Comparison of ENCODE assay signal across 11 cellular contexts in genomic region chr2:120558892-120559291, GRCh38.
"Had no signal": no experiment of that assay in that cellular context is flagged by ENCODE, and none has a peak within 500 bp of the region (broad histone marks: within the 10 kb centered on the region; RNA-seq: fewer than 3 reads in every experiment).

No MANE protein-coding gene starts in this region.

- H3K36me3 ChIP-seq: esophagus muscularis mucosa, pancreas, tibial artery, vagina had no signal

- H3K27ac Mint-ChIP-seq: activated naive CD4-positive, alpha-beta T cell treated with anti-CD3 and anti-CD28 coated beads, Interleukin-2, amount 50 U/mL, for 72 hours; activated T-cell treated with anti-CD3 and anti-CD28 coated beads, Interleukin-2, amount 50 U/mL, for 24 hours; nephron progenitor cell had no signal

- H3K4me3 ChIP-seq: esophagus muscularis mucosa, pancreas, skin epidermis, tibial artery, vagina had no signal

- H3K9me3 ChIP-seq: esophagus muscularis mucosa, pancreas, tibial artery, vagina had no signal

- H3K36me3 Mint-ChIP-seq: activated naive CD4-positive, alpha-beta T cell treated with anti-CD3 and anti-CD28 coated beads, Interleukin-2, amount 50 U/mL, for 72 hours had no signal

- H3K27ac ChIP-seq: esophagus muscularis mucosa, foreskin keratinocyte, pancreas, tibial artery, vagina had no signal

- ATAC-seq: activated naive CD4-positive, alpha-beta T cell treated with anti-CD3 and anti-CD28 coated beads, Interleukin-2, amount 50 U/mL, for 72 hours had no signal

- H3K27me3 ChIP-seq: esophagus muscularis mucosa, pancreas, tibial artery, vagina had no signal

- H3K4me3 Mint-ChIP-seq: activated T-cell treated with anti-CD3 and anti-CD28 coated beads, Interleukin-2, amount 50 U/mL, for 24 hours; nephron progenitor cell had no signal

- H3K4me1 ChIP-seq: esophagus muscularis mucosa, foreskin keratinocyte, pancreas, vagina had no signal

- H3K9me3 Mint-ChIP-seq: activated naive CD4-positive, alpha-beta T cell treated with anti-CD3 and anti-CD28 coated beads, Interleukin-2, amount 50 U/mL, for 72 hours; activated T-cell treated with anti-CD3 and anti-CD28 coated beads, Interleukin-2, amount 50 U/mL, for 24 hours had no signal

- DNase-seq: activated CD4-positive, alpha-beta T cell treated with anti-CD3 and anti-CD28 coated beads, Interleukin-2, amount 50 U/mL, for 1 hour; activated effector memory CD4-positive, alpha-beta T cell treated with Interleukin-2 at 50 U/mL for 16 hours; activated T-cell treated with anti-CD3 and anti-CD28 coated beads, Interleukin-2, amount 50 U/mL, for 24 hours; nephron progenitor cell; tibial artery had no signal
